9 cellular contexts compared by ENCODE assay signal in genomic region chr1:8370046-8370881, GRCh38. TPM values are rescaled to one million over a fixed set of nuclear protein-coding genes. Genes with fewer than 3 reads are reported as not detected.
A peak's percentile ranks its signal among the peaks of the same experiment; 100 is the strongest.
DNase-seq lines count a peak whose midpoint lies in the region; ATAC-seq and TF ChIP-seq lines count a peak whose summit lies in the region.
"Had no signal": no experiment of that assay in that cellular context is flagged by ENCODE, and none has a peak within 500 bp of the region (broad histone marks: within the 10 kb centered on the region; RNA-seq: fewer than 3 reads in every experiment).

No MANE protein-coding gene starts in this region.

- H3K36me3 ChIP-seq in fibroblast of lung (ENCODE audit: control insufficient read depth, insufficient read depth, low read length) = peaks cover 7% of the 10 kb centered on the region

- H3K27ac ChIP-seq in fibroblast of lung (ENCODE audit: insufficient read depth, low read length) = no peak overlapping the region

- no peak overlapping the region for H2AFZ ChIP-seq in fibroblast of lung (ENCODE audit: low read length)

- intact Hi-C loops in posterior cingulate gyrus (cut with DNase I) = loop anchor here (5.0 kb wide), 1 partner anchor 52 kb away; no protein-coding TSS in a partner anchor

- H3K4me2 ChIP-seq in fibroblast of lung (ENCODE audit: extremely low read depth, insufficient read depth, low read length) = peak overlapping the region; percentile 46

- no peaks in the 10 kb centered on the region for H3K9me3 Mint-ChIP-seq in effector memory CD8-positive, alpha-beta T cell

- TF ChIP-seq CTCF in fibroblast of lung (conservative IDR thresholded peaks at IDR 0.05 in 1 of 2, IDR thresholded peaks at IDR 0.05 in 1 of 2; ENCODE audit: low read depth in 1 of 2, low read length in 2 of 2) = no peak

- peaks cover 38% of the 10 kb centered on the region for H3K4me1 ChIP-seq in fibroblast of lung (ENCODE audit: control insufficient read depth, extremely low read depth, insufficient read depth, low read length)

- ATAC-seq in HG03095 (IDR thresholded peaks at IDR 0.05; ENCODE audit: unreplicated experiment) = no peak
- ATAC-seq in effector memory CD8-positive, alpha-beta T cell (replicated peaks) = no peak

- peaks cover 41 to 46% of the 10 kb centered on the region in 2 donors for H3K4me1 Mint-ChIP-seq in effector memory CD8-positive, alpha-beta T cell (ENCODE audit: low read depth in 2 of 2)

- DNase-seq in DMS153 treated with DMSO at 0.1 percent for 48 hours (lab: John Stamatoyannopoulos, UW; ENCODE audit: unreplicated experiment) (peak; percentile 98), NCI-H345 treated with DMSO at 0.1 percent for 48 hours (lab: John Stamatoyannopoulos, UW; ENCODE audit: unreplicated experiment) (peak; percentile 97), fibroblast of lung (ENCODE audit: low read depth in 2 of 2) (peak in 1 of 2 donors; percentile 83), putamen (ENCODE audit: low spot score) (peak; percentile 30), posterior cingulate gyrus (no peak), SHP77 (lab: John Stamatoyannopoulos, UW) (no peak)
- DNase-seq in effector memory CD8-positive, alpha-beta T cell = no peak
- DNase-seq: KG1 had no signal

- H3K27ac Mint-ChIP-seq in effector memory CD8-positive, alpha-beta T cell = peak overlapping the region in 1 of 2 donors; percentile 73

- H3K36me3 Mint-ChIP-seq in effector memory CD8-positive, alpha-beta T cell (ENCODE audit: insufficient read depth) = peaks cover 33% of the 10 kb centered on the region

- no peaks in the 10 kb centered on the region for H3K27me3 Mint-ChIP-seq in effector memory CD8-positive, alpha-beta T cell

- no peak overlapping the region for H3K4me3 Mint-ChIP-seq in effector memory CD8-positive, alpha-beta T cell

- H3K9ac ChIP-seq in fibroblast of lung (ENCODE audit: insufficient read depth, low read length) = no peak overlapping the region

- no peaks in the 10 kb centered on the region for H4K20me1 ChIP-seq in fibroblast of lung (ENCODE audit: control insufficient read depth, extremely low read depth, insufficient read depth, low read length)

- H3K27me3 ChIP-seq in fibroblast of lung (ENCODE audit: control insufficient read depth, insufficient read depth, low read length) = no peaks in the 10 kb centered on the region

- peaks cover 56% of the 10 kb centered on the region for H3K79me2 ChIP-seq in fibroblast of lung (ENCODE audit: control insufficient read depth, insufficient read depth, low read length)

- H3K9me3 ChIP-seq in fibroblast of lung (ENCODE audit: control insufficient read depth, insufficient read depth, low read depth, low read length) = no peaks in the 10 kb centered on the region

- H3K4me3 ChIP-seq in fibroblast of lung (replicated peaks in 1 of 4; ENCODE audit: control extremely low read depth in 1 of 4, insufficient read depth in 1 of 4, low read depth in 3 of 4, low read length in 4 of 4) = no peak overlapping the region

RNA-seq across cellular contexts. Expression of gene SLC45A1, which starts 52.4 kb away (rescaled TPM):
- total RNA-seq in fibroblast of lung = 2.3 and 2.6 TPM in 2 replicates
- 1.4 and 2.1 TPM in 2 replicates for polyA plus RNA-seq in fibroblast of lung
- 3.8 and 4.0 TPM in 2 replicates for polyA plus RNA-seq in fibroblast of lung (2012)
- polyA minus RNA-seq in fibroblast of lung (ENCODE audit: low replicate concordance) = 6.1 and 8.6 TPM in 2 replicates

Comparison
In these comparisons a context has a peak if more than half of its experiments do, and no peak if none do; other contexts are left out.
1. DNase-seq: peak in DMS153 treated with DMSO at 0.1 percent for 48 hours (single experiment), NCI-H345 treated with DMSO at 0.1 percent for 48 hours (single experiment) and putamen (single experiment); none in posterior cingulate gyrus (0 of 10), SHP77 (0 of 2) and effector memory CD8-positive, alpha-beta T cell (0 of 3).